Comparison of ENCODE assay signal across 16 cellular contexts in genomic region chr9:110590816-110591215, GRCh38. TPM values are rescaled to one million over a fixed set of nuclear protein-coding genes. Genes with fewer than 3 reads are reported as not detected.
DNase-seq lines count a peak whose midpoint lies in the region; FAIRE-seq lines count a peak whose summit lies in the region.
"Had no signal": no experiment of that assay in that cellular context is flagged by ENCODE, and none has a peak within 500 bp of the region (broad histone marks: within the 10 kb centered on the region; RNA-seq: fewer than 3 reads in every experiment).

No MANE protein-coding gene starts in this region.

- no peak overlapping the region for H3K14ac ChIP-seq in mesenchymal stem cell (ENCODE audit: low read length in 2 of 2)

- H3K79me1 ChIP-seq in mesenchymal stem cell (replicated peaks; ENCODE audit: low read length, poor library complexity, severe bottlenecking) = no peaks in the 10 kb centered on the region

- no peak overlapping the region for H3K9ac ChIP-seq in mesenchymal stem cell (ENCODE audit: low read length)

- peak; percentile 74 for FAIRE-seq in HTR-8/SVneo (lab: Jason Lieb, UNC)
- no peak for FAIRE-seq in small intestine (lab: Jason Lieb, UNC)
- FAIRE-seq: A204.1, D721Med had no signal

- no peak overlapping the region for H2BK120ac ChIP-seq in mesenchymal stem cell (ENCODE audit: low read depth, low read length)

- no peak overlapping the region for H2BK5ac ChIP-seq in mesenchymal stem cell (ENCODE audit: low read depth, low read length, poor library complexity, severe bottlenecking)

- H2AFZ ChIP-seq in mesenchymal stem cell (ENCODE audit: low read depth, low read length) = no peak overlapping the region

- no peak overlapping the region for H3K4ac ChIP-seq in mesenchymal stem cell (ENCODE audit: low read depth in 1 of 2, low read length in 2 of 2)

- no peak overlapping the region for H3K18ac ChIP-seq in mesenchymal stem cell (ENCODE audit: low read depth in 1 of 2, low read length in 2 of 2)

- H4K8ac ChIP-seq in mesenchymal stem cell (ENCODE audit: low read length) = no peak overlapping the region

- no peak overlapping the region for H2BK15ac ChIP-seq in mesenchymal stem cell (ENCODE audit: low read depth, poor library complexity, severe bottlenecking)

- no peak overlapping the region for H2BK12ac ChIP-seq in mesenchymal stem cell (ENCODE audit: low read length in 2 of 2)

- H3K4me3 ChIP-seq in mesenchymal stem cell (ENCODE audit: insufficient read depth in 1 of 2, low read depth in 1 of 2, low read length in 2 of 2) (no peak overlapping the region), small intestine (ENCODE audit: low read depth in 1 of 2, low read length in 2 of 2) (no peak overlapping the region)

- no peaks in the 10 kb centered on the region for H3K27me3 ChIP-seq in mesenchymal stem cell (ENCODE audit: control insufficient read depth in 1 of 2, insufficient read depth in 1 of 2, low read length in 2 of 2)
- no peaks in the 10 kb centered on the region for H3K27me3 ChIP-seq in small intestine (ENCODE audit: control insufficient read depth in 2 of 2, insufficient read depth in 2 of 2, low read length in 2 of 2)

- no peak overlapping the region for H4K91ac ChIP-seq in mesenchymal stem cell (ENCODE audit: low read length)

- no peak overlapping the region for H3K23ac ChIP-seq in mesenchymal stem cell (ENCODE audit: low read length in 2 of 2)

- H3K9me3 ChIP-seq in mesenchymal stem cell (ENCODE audit: control insufficient read depth, low read length) (peaks cover 11% of the 10 kb centered on the region), small intestine (ENCODE audit: control insufficient read depth, low read depth) (no peaks in the 10 kb centered on the region)

- DNase-seq in HTR-8/SVneo (ENCODE audit: insufficient read length, low spot score) (no peak), amniotic epithelial cell (ENCODE audit: low read depth) (peak; percentile 58), mesenchymal stem cell (peak; percentile 62), small intestine (no peak), NCI-H446 treated with DMSO at 0.1 percent for 48 hours (lab: John Stamatoyannopoulos, UW) (no peak), posterior vena cava (ENCODE audit: low spot score) (no peak), anterior cingulate cortex (lab: John Stamatoyannopoulos, UW) (no peak)
- DNase-seq: AML-193; Caco-2; CD4-positive, alpha-beta T cell; GF-D8; GOT3; H7 had no signal

- H3K27ac ChIP-seq in mesenchymal stem cell (ENCODE audit: low read length, poor library complexity, severe bottlenecking) = no peak overlapping the region
- H3K27ac ChIP-seq in small intestine (ENCODE audit: low read depth in 1 of 2, low read length in 1 of 2) = no peak overlapping the region
- H3K27ac ChIP-seq: C4-2B had no signal

- H2AK5ac ChIP-seq in mesenchymal stem cell (ENCODE audit: low read length, severe bottlenecking) = no peak overlapping the region

- H3K4me1 ChIP-seq in mesenchymal stem cell (ENCODE audit: control insufficient read depth, insufficient read depth, low read depth, low read length) (no peaks in the 10 kb centered on the region), small intestine (ENCODE audit: control insufficient read depth in 2 of 2, insufficient read depth in 1 of 2, low read depth in 1 of 2, low read length in 1 of 2) (no peaks in the 10 kb centered on the region)
- H3K4me1 ChIP-seq: Caco-2 had no signal

- H3K36me3 ChIP-seq in mesenchymal stem cell (ENCODE audit: control insufficient read depth in 1 of 2, insufficient read depth in 2 of 2, low read depth in 1 of 2, low read length in 2 of 2) (no peaks in the 10 kb centered on the region), small intestine (ENCODE audit: control insufficient read depth in 2 of 2, insufficient read depth in 2 of 2, low read length in 2 of 2) (no peaks in the 10 kb centered on the region)

- WGBS in mesenchymal stem cell = 11% methylated on average over 1 of the region's 1 CpG
- WGBS in small intestine, 3 donors = 79% methylated on average over 1 of the region's 1 CpG

- H3K4me2 ChIP-seq in mesenchymal stem cell (ENCODE audit: low read length, poor library complexity, severe bottlenecking) = no peak overlapping the region

- intact Hi-C loops in posterior vena cava (cut with DNase I) = no loop called here

RNA-seq across cellular contexts. Expression of gene SVEP1, which starts 11.3 kb away (rescaled TPM):
- polyA plus RNA-seq in mesenchymal stem cell (2013, experiment 1 of 2) = 17.6 TPM
- 16.0 TPM for polyA plus RNA-seq in mesenchymal stem cell (2013, experiment 2 of 2)
- polyA plus RNA-seq in small intestine = 1 to 10 TPM in 1 of 3 donors, under 1 TPM in 2; under 0.01 to 5.8 (median under 0.01) TPM
- total RNA-seq in posterior vena cava = 100 to 1,000 TPM in 1 of 2 donors, 10 to 100 TPM in 1; 97.9 to 113 TPM
- total RNA-seq: CD4-positive, alpha-beta T cell had no signal

Comparison
In these comparisons a context has a peak if more than half of its experiments do, and no peak if none do; other contexts are left out.
1. DNase-seq: peak in amniotic epithelial cell (single experiment) and mesenchymal stem cell (single experiment); none in HTR-8/SVneo (single experiment), small intestine (single experiment), NCI-H446 treated with DMSO at 0.1 percent for 48 hours (single experiment), posterior vena cava (single experiment) and anterior cingulate cortex (0 of 58).